ENCODE assay signal across 7 cellular contexts in the genomic region with DNA sequence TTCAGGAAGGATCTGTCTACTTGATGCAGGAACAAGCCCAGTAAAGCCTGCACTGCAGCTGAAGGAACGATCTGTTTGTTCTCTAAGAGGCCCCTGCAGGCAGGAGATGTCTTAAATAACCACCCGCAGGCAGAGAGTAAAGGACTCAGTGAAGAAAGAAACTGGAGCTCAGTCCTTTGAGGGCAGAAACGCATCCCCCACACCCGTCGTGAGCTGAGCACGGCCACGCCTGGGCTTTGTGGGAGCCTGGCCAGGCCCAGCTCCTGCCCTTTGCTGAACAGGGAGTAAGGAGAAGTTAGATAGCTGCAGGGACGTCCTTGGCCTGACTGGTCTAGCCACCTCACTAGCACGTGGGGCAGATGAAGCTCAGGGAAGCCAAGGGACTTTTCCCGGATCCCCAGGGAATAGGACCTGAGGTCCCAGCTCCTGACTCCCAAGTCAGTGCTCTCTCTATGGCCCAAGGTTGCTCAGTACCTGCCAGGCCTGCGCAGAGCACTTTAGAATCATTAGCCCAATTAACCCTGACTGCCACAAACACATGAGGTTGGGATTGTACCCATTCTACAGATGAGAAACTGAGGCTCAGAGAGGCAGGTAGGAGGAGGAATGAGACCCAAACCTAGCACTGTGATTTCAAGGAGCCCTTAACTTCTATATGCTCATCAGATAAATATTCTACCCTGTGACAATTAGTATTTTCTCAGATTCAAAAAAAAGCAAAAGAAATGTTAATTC.
DNase-seq lines count a peak whose midpoint lies in the region; ATAC-seq, FAIRE-seq and TF ChIP-seq lines count a peak whose summit lies in the region.
"Not testable (repeated sequence)": the region's sequence is repeated elsewhere in the genome, so short reads cannot be mapped to it uniquely, and the experiment has no call there.

No MANE protein-coding gene starts in this region.

- not testable (repeated sequence) for H3K9me3 ChIP-seq in RWPE2 (ENCODE audit: severe bottlenecking); GM12878 (replicated peaks; ENCODE audit: control insufficient read depth, insufficient read depth, low read length); trophoblast cell (ENCODE audit: insufficient read depth, low read depth, low read length); thymus (ENCODE audit: control insufficient read depth)

- H3K36me3 Mint-ChIP-seq in glutamatergic neuron (ENCODE audit: unreplicated experiment); mesothelial cell of epicardium: not testable (repeated sequence)

- not testable (repeated sequence) for TF ChIP-seq CTCF in RWPE2 (IDR thresholded peaks at IDR 0.05; ENCODE audit: poor library complexity, severe bottlenecking); GM12878 (IDR thresholded peaks at IDR 0.05 in 2 of 3, conservative IDR thresholded peaks at IDR 0.05 in 1 of 3; ENCODE audit: control insufficient read depth in 2 of 3, extremely low read depth in 1 of 3, insufficient read depth in 1 of 3, low read depth in 3 of 3, low read length in 3 of 3); glutamatergic neuron (IDR thresholded peaks at IDR 0.05; ENCODE audit: partially characterized antibody, unreplicated experiment); mesothelial cell of epicardium (IDR thresholded peaks at IDR 0.05; ENCODE audit: unreplicated experiment)

- not testable (repeated sequence) for ATAC-seq in RWPE2 (ENCODE audit: low read depth); GM12878

- BruUV-seq in GM12878 (replicated peaks; lab: Mats Ljungman, UMichigan) = not testable (repeated sequence)

- H3K4me2 ChIP-seq in GM12878 (ENCODE audit: control insufficient read depth, insufficient read depth); trophoblast cell (ENCODE audit: low read length): not testable (repeated sequence)

- H3K4me3 ChIP-seq in Jurkat, Clone E6-1 (ENCODE audit: low read length) = peak overlapping the region; percentile 48
- not testable (repeated sequence) for H3K4me3 ChIP-seq in RWPE2 (ENCODE audit: severe bottlenecking); GM12878; trophoblast cell (ENCODE audit: low read depth, low read length); thymus (ENCODE audit: low read length)

- H4K91ac ChIP-seq in trophoblast cell (ENCODE audit: low read depth, low read length) = not testable (repeated sequence)

- not testable (repeated sequence) for TF ChIP-seq EP300 in GM12878 (IDR thresholded peaks at IDR 0.05; ENCODE audit: borderline replicate concordance in 1 of 2, control insufficient read depth in 1 of 2, low read depth in 2 of 2, low read length in 2 of 2)

- in situ Hi-C loops in GM12878 (cut with MboI) = not testable (repeated sequence)

- not testable (repeated sequence) for H3K27me3 ChIP-seq in RWPE2 (ENCODE audit: insufficient read depth, poor library complexity, severe bottlenecking); GM12878 (replicated peaks in 1 of 2; ENCODE audit: control insufficient read depth in 2 of 2, insufficient read depth in 2 of 2, low read length in 1 of 2); trophoblast cell (ENCODE audit: insufficient read depth, low read length); thymus (ENCODE audit: control insufficient read depth, insufficient read depth)

- H3K9ac ChIP-seq in GM12878 (ENCODE audit: control insufficient read depth, insufficient read depth, low read length); trophoblast cell (ENCODE audit: low read length): not testable (repeated sequence)

- peak; percentile 59 for DNase-seq in Jurkat, Clone E6-1 (ENCODE audit: low read depth, low spot score)
- peak; percentile 42 for DNase-seq in RWPE2 (ENCODE audit: low spot score)
- not testable (repeated sequence) for DNase-seq in GM12878 (ENCODE audit: low read depth, low spot score); glutamatergic neuron; mesothelial cell of epicardium (ENCODE audit: low spot score in 2 of 2, unreplicated experiment in 2 of 2); trophoblast cell

- POLR2A ChIA-PET in GM12878 (lab: Charles Lee) = not testable (repeated sequence)

- SMC1A ChIA-PET in GM12878 (lab: Charles Lee; ENCODE audit: uncharacterized antibody, unreplicated experiment) = not testable (repeated sequence)

- H3K27me3 Mint-ChIP-seq in glutamatergic neuron (ENCODE audit: unreplicated experiment) = peaks cover 14% of the 10 kb centered on the region
- H3K27me3 Mint-ChIP-seq in mesothelial cell of epicardium (ENCODE audit: low read depth) = not testable (repeated sequence)

- FAIRE-seq in GM12878 (lab: Jason Lieb, UNC) = peak; percentile 23

- WGBS in GM12878 (ENCODE audit: insufficient coverage, insufficient replicate concordance, low lambda C conversion rate, missing lambda C conversion rate) = 18% methylated on average over 11 of the region's 11 CpGs
- no CpG with 5 or more reads among the region's 11 CpGs for WGBS in trophoblast cell (ENCODE audit: extremely low coverage, insufficient coverage, insufficient read length)
- WGBS in thymus = 53% methylated on average over 11 of the region's 11 CpGs

- H3K4ac ChIP-seq in trophoblast cell (ENCODE audit: low read depth, low read length) = not testable (repeated sequence)

- not testable (repeated sequence) for TF ChIP-seq RAD21 in GM12878 (IDR thresholded peaks at IDR 0.05; ENCODE audit: insufficient read depth, low read depth, low read length)

- CTCF ChIA-PET in GM12878 (lab: Yijun Ruan, JAX) = not testable (repeated sequence)

- not testable (repeated sequence) for H3K79me1 ChIP-seq in trophoblast cell (ENCODE audit: low read length)

- RAD21 ChIA-PET in GM12878 (lab: Charles Lee; ENCODE audit: unreplicated experiment) = not testable (repeated sequence)

- not testable (repeated sequence) for H3K18ac ChIP-seq in trophoblast cell (ENCODE audit: low read length)

- not testable (repeated sequence) for H2BK5ac ChIP-seq in trophoblast cell (ENCODE audit: low read depth, low read length, poor library complexity)

- H3K27ac Mint-ChIP-seq in glutamatergic neuron (ENCODE audit: unreplicated experiment) = peak overlapping the region; percentile 5
- peak overlapping the region; percentile 17 for H3K27ac Mint-ChIP-seq in mesothelial cell of epicardium

- H3K4me1 ChIP-seq in RWPE2 (ENCODE audit: insufficient read depth, poor library complexity, severe bottlenecking); trophoblast cell (ENCODE audit: control insufficient read depth in 1 of 2, insufficient read depth in 2 of 2, low read length in 2 of 2): not testable (repeated sequence)
- H3K4me1 ChIP-seq in GM12878 (ENCODE audit: control insufficient read depth, insufficient read depth, low read length) = peaks cover 20% of the 10 kb centered on the region
- peaks cover 21% of the 10 kb centered on the region for H3K4me1 ChIP-seq in thymus (ENCODE audit: control insufficient read depth, insufficient read depth, low read length)

- not testable (repeated sequence) for H3K9me3 Mint-ChIP-seq in glutamatergic neuron (ENCODE audit: unreplicated experiment); mesothelial cell of epicardium

- not testable (repeated sequence) for H3K27ac ChIP-seq in RWPE2 (ENCODE audit: poor library complexity, severe bottlenecking); GM12878 (ENCODE audit: control insufficient read depth, insufficient read depth); trophoblast cell (ENCODE audit: low read depth, low read length)
- peak overlapping the region; percentile 68 for H3K27ac ChIP-seq in thymus (ENCODE audit: low read depth)

- TF ChIP-seq POLR2A in GM12878 (IDR thresholded peaks at IDR 0.05; ENCODE audit: low read depth, low read length) = not testable (repeated sequence)

- H4K8ac ChIP-seq in trophoblast cell (ENCODE audit: low read depth, low read length) = not testable (repeated sequence)

- intact Hi-C loops in GM12878 (cut with micrococcal nuclease; ENCODE audit: unreplicated experiment) = not testable (repeated sequence)

- peak overlapping the region; percentile 28 for H2BK120ac ChIP-seq in trophoblast cell (ENCODE audit: insufficient read depth, low read length, poor library complexity)

- not testable (repeated sequence) for H3K79me2 ChIP-seq in GM12878 (ENCODE audit: control insufficient read depth, insufficient read depth, low read length); trophoblast cell (ENCODE audit: control insufficient read depth, insufficient read depth, low read length, poor library complexity)

- not testable (repeated sequence) for H3K14ac ChIP-seq in trophoblast cell (ENCODE audit: low read length)

- not testable (repeated sequence) for H2AFZ ChIP-seq in GM12878 (ENCODE audit: control insufficient read depth, low read depth, low read length); trophoblast cell (ENCODE audit: insufficient read depth, low read length, poor library complexity)

- not testable (repeated sequence) for H3K4me3 Mint-ChIP-seq in glutamatergic neuron (ENCODE audit: unreplicated experiment); mesothelial cell of epicardium

- H3K4me1 Mint-ChIP-seq in glutamatergic neuron (ENCODE audit: low read depth, unreplicated experiment) (peaks cover 41% of the 10 kb centered on the region), mesothelial cell of epicardium (peaks cover 11% of the 10 kb centered on the region)

- H4K20me1 ChIP-seq in GM12878 (ENCODE audit: control insufficient read depth, insufficient read depth) = not testable (repeated sequence)

- not testable (repeated sequence) for H3K23ac ChIP-seq in trophoblast cell (ENCODE audit: low read length)

- H2AK5ac ChIP-seq in trophoblast cell (ENCODE audit: low read length) = not testable (repeated sequence)

- not testable (repeated sequence) for H2BK12ac ChIP-seq in trophoblast cell (ENCODE audit: low read length)

- H3K36me3 ChIP-seq in RWPE2 (ENCODE audit: low read depth); GM12878 (ENCODE audit: control insufficient read depth in 2 of 2, insufficient read depth in 2 of 2, low read length in 1 of 2); trophoblast cell (ENCODE audit: control insufficient read depth in 1 of 2, insufficient read depth in 2 of 2, low read length in 2 of 2); thymus (ENCODE audit: control insufficient read depth, insufficient read depth): not testable (repeated sequence)

- not testable (repeated sequence) for H4K12ac ChIP-seq in trophoblast cell (ENCODE audit: low read depth, low read length)

TF ChIP-seq in GM12878, 131 proteins besides CTCF, POLR2A, EP300 and RAD21:
- peak; percentile 24 for TF ChIP-seq MEF2B (IDR thresholded peaks at IDR 0.05; ENCODE audit: partially characterized antibody, poor library complexity, severe bottlenecking)
